8 cellular contexts compared by ENCODE assay signal in the genomic region with DNA sequence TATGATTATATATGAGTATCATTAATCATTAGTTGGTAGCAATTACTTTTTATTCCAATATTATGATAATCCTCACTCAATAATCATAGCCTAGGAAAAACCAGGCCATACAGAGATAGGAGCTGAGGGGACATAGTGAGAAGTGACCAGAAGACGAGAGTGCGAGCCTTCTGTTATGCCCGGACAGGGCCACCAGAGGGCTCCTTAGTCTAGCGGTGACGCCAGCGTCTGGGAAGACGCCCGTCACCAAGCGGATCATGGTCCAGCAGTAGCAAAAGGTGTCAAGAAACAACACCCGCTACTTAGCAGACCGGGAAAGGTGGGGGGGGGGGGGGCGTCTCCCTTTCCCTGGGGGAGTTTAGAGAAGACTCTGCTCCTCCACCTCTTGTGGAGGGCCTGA. TPM values are rescaled to one million over a fixed set of nuclear protein-coding genes. Genes with fewer than 3 reads are reported as not detected.
A peak's percentile ranks its signal among the peaks of the same experiment; 100 is the strongest.
DNase-seq lines count a peak whose midpoint lies in the region; ATAC-seq and TF ChIP-seq lines count a peak whose summit lies in the region.
"Not testable (repeated sequence)": the region's sequence is repeated elsewhere in the genome, so short reads cannot be mapped to it uniquely, and the experiment has no call there.

No MANE protein-coding gene starts in this region.

- WGBS in aorta, 2 donors, result 0 to 1% methylated on average over 10 to 12 of the region's 12 CpGs

- not testable (repeated sequence) for H3K4me1 Mint-ChIP-seq in activated CD4-positive, alpha-beta T cell treated with anti-CD3 and anti-CD28 coated beads, Interleukin-2, amount 10 ng/mL, durations not matched to agents 7 days and 5 days

- not testable (repeated sequence) for DNase-seq in GM10248 (ENCODE audit: extremely low spot score); foreskin keratinocyte
- DNase-seq in NCI-H82 (lab: John Stamatoyannopoulos, UW), result peak; percentile 59
- peak; percentile 36 for DNase-seq in activated CD4-positive, alpha-beta T cell treated with anti-CD3 and anti-CD28 coated beads, Interleukin-2, amount 10 ng/mL, durations not matched to agents 7 days and 5 days
- DNase-seq in ascending aorta (ENCODE audit: low spot score in 2 of 2), result peak in 1 of 2 donors; percentile 74
- peak in 2 of 3 donors; percentile 77 to 80 for DNase-seq in mucosa of descending colon
- DNase-seq in stimulated activated CD4-positive, alpha-beta T cell treated with anti-CD3 and anti-CD28 coated beads, Interleukin-1b, Interleukin-23, amount 100 ng/mL, for 48 hours, result peak; percentile 54
- DNase-seq in aorta, result peak; percentile 73 to 89

- H3K9me3 Mint-ChIP-seq in activated CD4-positive, alpha-beta T cell treated with anti-CD3 and anti-CD28 coated beads, Interleukin-2, amount 10 ng/mL, durations not matched to agents 7 days and 5 days, result not testable (repeated sequence)

- H3K4me3 Mint-ChIP-seq in activated CD4-positive, alpha-beta T cell treated with anti-CD3 and anti-CD28 coated beads, Interleukin-2, amount 10 ng/mL, durations not matched to agents 7 days and 5 days, result not testable (repeated sequence)

- CTCF ChIA-PET in GM10248 (lab: Yijun Ruan, JAX); activated CD4-positive, alpha-beta T cell treated with anti-CD3 and anti-CD28 coated beads, Interleukin-2, amount 10 ng/mL, durations not matched to agents 7 days and 5 days (lab: Charles Lee): not testable (repeated sequence)

- POLR2A ChIA-PET in GM10248 (lab: Yijun Ruan, JAX); activated CD4-positive, alpha-beta T cell treated with anti-CD3 and anti-CD28 coated beads, Interleukin-2, amount 10 ng/mL, durations not matched to agents 7 days and 5 days (lab: Charles Lee): not testable (repeated sequence)

- H3K9me3 ChIP-seq in ascending aorta; mucosa of descending colon; aorta (ENCODE audit: control insufficient read depth, low read length): not testable (repeated sequence)

- not testable (repeated sequence) for H3K27ac Mint-ChIP-seq in activated CD4-positive, alpha-beta T cell treated with anti-CD3 and anti-CD28 coated beads, Interleukin-2, amount 10 ng/mL, durations not matched to agents 7 days and 5 days

- H3K36me3 ChIP-seq in ascending aorta; mucosa of descending colon (ENCODE audit: low read depth); aorta (ENCODE audit: control insufficient read depth in 1 of 2, insufficient read depth in 2 of 2, low read length in 1 of 2): not testable (repeated sequence)

- H3K4me1 ChIP-seq in ascending aorta; foreskin keratinocyte; mucosa of descending colon (ENCODE audit: low read depth); aorta (ENCODE audit: control insufficient read depth in 1 of 2, insufficient read depth in 2 of 2, low read length in 2 of 2): not testable (repeated sequence)

- TF ChIP-seq CTCF in GM10248 (IDR thresholded peaks at IDR 0.05; ENCODE audit: control extremely low read depth, extremely low read depth, low read depth, missing control alignments) (peak; percentile 55), ascending aorta (IDR thresholded peaks at IDR 0.05) (peak; percentile 50 to 69 (median 56)), foreskin keratinocyte (conservative IDR thresholded peaks at IDR 0.05) (peak; percentile 73)
- TF ChIP-seq CTCF in mucosa of descending colon (IDR thresholded peaks at IDR 0.05), result not testable (repeated sequence)

- not testable (repeated sequence) for H3K27me3 ChIP-seq in ascending aorta; aorta (ENCODE audit: control insufficient read depth in 1 of 2, insufficient read depth in 2 of 2, low read length in 1 of 2)
- H3K27me3 ChIP-seq in foreskin keratinocyte, result peaks cover 21% of the 10 kb centered on the region

- not testable (repeated sequence) for H3K4me3 ChIP-seq in ascending aorta; mucosa of descending colon; aorta (ENCODE audit: low read length in 2 of 2)

- not testable (repeated sequence) for ATAC-seq in foreskin keratinocyte; mucosa of descending colon; aorta (ENCODE audit: low FRiP score)

- intact Hi-C loops in ascending aorta (cut with DNase I) (loop anchor here (2.0 kb wide), 1 partner anchor 14 kb away; the partner anchor contains the start of gene ZNF892), aorta (cut with DNase I) (loop anchor here in 1 of 2 donors (10.0 kb wide), 1 partner anchor 122 kb away; no protein-coding TSS in a partner anchor)
- intact Hi-C loops in mucosa of descending colon (cut with DNase I, micrococcal nuclease), result not testable (repeated sequence)

- H3K27ac ChIP-seq in ascending aorta; foreskin keratinocyte; aorta (ENCODE audit: low read depth in 1 of 2, low read length in 2 of 2): not testable (repeated sequence)

- not testable (repeated sequence) for H3K36me3 Mint-ChIP-seq in activated CD4-positive, alpha-beta T cell treated with anti-CD3 and anti-CD28 coated beads, Interleukin-2, amount 10 ng/mL, durations not matched to agents 7 days and 5 days (ENCODE audit: low read depth)

- peaks cover 14% of the 10 kb centered on the region for H3K27me3 Mint-ChIP-seq in activated CD4-positive, alpha-beta T cell treated with anti-CD3 and anti-CD28 coated beads, Interleukin-2, amount 10 ng/mL, durations not matched to agents 7 days and 5 days

RNA-seq across cellular contexts. Expression of gene ZNF892, which starts 14.4 kb away (rescaled TPM):
- 1 to 10 TPM; 3.6 to 4.0 TPM for total RNA-seq in activated CD4-positive, alpha-beta T cell treated with anti-CD3 and anti-CD28 coated beads, Interleukin-2, amount 10 ng/mL, durations not matched to agents 7 days and 5 days
- total RNA-seq in ascending aorta (1.4 TPM), foreskin keratinocyte (7.7 and 8.7 TPM in 2 replicates), mucosa of descending colon (1 to 10 TPM; 1.5 to 5.6 (median 1.7) TPM), aorta (1 to 10 TPM; 4.3 to 8.3 TPM)
- polyA plus RNA-seq in foreskin keratinocyte (0.16 and 0.25 TPM in 2 replicates), aorta (under 1 TPM in 1 of 2 donors, not detected in 1; 0.64 TPM)

RNA-seq across cellular contexts. Expression of gene ZNF2, which starts 27.3 kb away (rescaled TPM):
- 1 to 10 TPM; 4.4 to 4.8 TPM for total RNA-seq in activated CD4-positive, alpha-beta T cell treated with anti-CD3 and anti-CD28 coated beads, Interleukin-2, amount 10 ng/mL, durations not matched to agents 7 days and 5 days
- total RNA-seq in ascending aorta (0.75 TPM), foreskin keratinocyte (3.8 and 4.1 TPM in 2 replicates), mucosa of descending colon (1 to 10 TPM; 2.5 to 7.0 (median 2.9) TPM), aorta (1 to 10 TPM; 3.1 to 5.9 TPM)
- polyA plus RNA-seq in foreskin keratinocyte (1.4 and 1.6 TPM in 2 replicates), aorta (1 to 10 TPM; 1.3 to 2.3 TPM)

RNA-seq across cellular contexts. Expression of gene ZNF514, which starts 33.2 kb away (rescaled TPM):
- 10 to 100 TPM; 11.4 to 11.6 TPM for total RNA-seq in activated CD4-positive, alpha-beta T cell treated with anti-CD3 and anti-CD28 coated beads, Interleukin-2, amount 10 ng/mL, durations not matched to agents 7 days and 5 days
- total RNA-seq in ascending aorta, result 10.7 TPM
- 7.1 and 9.6 TPM in 2 replicates for total RNA-seq in foreskin keratinocyte
- polyA plus RNA-seq in foreskin keratinocyte, result 3.1 and 3.3 TPM in 2 replicates
- 10 to 100 TPM; 12.3 to 28.0 (median 14.8) TPM for total RNA-seq in mucosa of descending colon
- total RNA-seq in aorta, result 10 to 100 TPM; 13.9 to 30.7 TPM
- polyA plus RNA-seq in aorta, result 10 to 100 TPM in 1 of 2 donors, 1 to 10 TPM in 1; 7.6 to 16.9 TPM
